ENCODE assay signal across 8 cellular contexts in the genomic region with DNA sequence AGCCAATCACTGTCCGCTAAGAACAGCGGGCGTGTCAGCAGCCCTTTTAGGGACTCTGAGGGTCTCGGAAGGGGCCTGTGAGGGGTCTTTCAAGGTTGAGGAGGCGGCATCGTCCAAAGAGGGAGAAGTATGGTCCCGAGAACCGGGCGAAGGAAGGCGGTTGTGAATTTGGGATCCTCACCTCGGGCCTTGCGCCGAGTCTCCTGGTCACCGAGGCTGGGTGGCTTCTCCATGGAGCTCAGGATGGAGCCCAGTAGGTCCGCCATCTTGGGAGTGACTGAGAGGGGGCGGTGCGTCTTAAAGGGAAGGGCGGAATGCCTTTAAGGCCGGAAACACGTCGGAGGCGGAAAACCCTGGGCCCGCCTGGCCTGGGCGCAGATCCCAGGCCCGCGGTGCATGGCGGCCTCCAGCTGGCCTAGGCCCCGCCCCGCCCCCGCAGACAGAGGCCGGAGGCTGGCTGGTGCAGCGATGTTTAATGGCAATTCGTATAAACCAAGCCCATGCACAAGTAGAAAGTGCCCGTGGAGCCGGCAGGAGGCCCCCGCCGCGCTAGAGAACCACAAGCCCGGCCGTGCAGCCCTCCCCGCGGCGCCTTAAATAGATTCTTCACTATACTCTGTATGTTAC. TPM values are rescaled to one million over a fixed set of nuclear protein-coding genes. Genes with fewer than 3 reads are reported as not detected.
DNase-seq lines count a peak whose midpoint lies in the region; ATAC-seq and TF ChIP-seq lines count a peak whose summit lies in the region.

A gene with protein sequence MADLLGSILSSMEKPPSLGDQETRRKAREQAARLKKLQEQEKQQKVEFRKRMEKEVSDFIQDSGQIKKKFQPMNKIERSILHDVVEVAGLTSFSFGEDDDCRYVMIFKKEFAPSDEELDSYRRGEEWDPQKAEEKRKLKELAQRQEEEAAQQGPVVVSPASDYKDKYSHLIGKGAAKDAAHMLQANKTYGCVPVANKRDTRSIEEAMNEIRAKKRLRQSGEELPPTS (minus strand): TSS at position 279 of the 627 bp plus-strand sequence. CDS start 13 bp downstream, at position 266.

- ATAC-seq in HG02623 (IDR thresholded peaks at IDR 0.05; ENCODE audit: unreplicated experiment) = peak; percentile 50

- H3K27ac Mint-ChIP-seq in activated naive CD8-positive, alpha-beta T cell = peak within 1 kb of the TSS; percentile 93
- no peak within 1 kb of the TSS for H3K27ac Mint-ChIP-seq in glutamatergic neuron (ENCODE audit: unreplicated experiment)

- H3K4me3 ChIP-seq in ovary = peak within 1 kb of the TSS; percentile 81
- peak within 1 kb of the TSS; percentile 66 for H3K4me3 ChIP-seq in thymus (ENCODE audit: low read length)

- no peak within 1 kb of the TSS for H3K4me3 Mint-ChIP-seq in activated naive CD8-positive, alpha-beta T cell
- no peak within 1 kb of the TSS for H3K4me3 Mint-ChIP-seq in glutamatergic neuron (ENCODE audit: unreplicated experiment)

- H3K27me3 ChIP-seq in ovary (no peaks in the 10 kb centered on the region), thymus (ENCODE audit: control insufficient read depth, insufficient read depth) (no peaks in the 10 kb centered on the region)

- intact Hi-C loops in ovary (cut with DNase I) = no loop called here

- no peaks in the 10 kb centered on the region for H3K36me3 ChIP-seq in ovary
- H3K36me3 ChIP-seq in thymus (ENCODE audit: control insufficient read depth, insufficient read depth) = peaks cover 16% of the 10 kb centered on the region

- TF ChIP-seq CTCF in glutamatergic neuron (IDR thresholded peaks at IDR 0.05; ENCODE audit: partially characterized antibody, unreplicated experiment) (no peak), ovary (IDR thresholded peaks at IDR 0.05) (peak in 1 of 3 donors; percentile 14)

- H3K27ac ChIP-seq in ovary (peak within 1 kb of the TSS; percentile 67 to 99), thymus (ENCODE audit: low read depth) (peak within 1 kb of the TSS; percentile 87)

- 0 to 2% (median 1%) methylated on average over 39 to 43 of the region's 43 CpGs for WGBS in ovary, 3 donors
- under 1% methylated on average over 43 of the region's 43 CpGs for WGBS in thymus

- DNase-seq in NCI-H1092 treated with DMSO at 0.1 percent for 48 hours (lab: John Stamatoyannopoulos, UW) (peak; percentile 94), SKM-1 treated with dmso at 0.1 percent for 144 hours (lab: John Stamatoyannopoulos, UW; ENCODE audit: unreplicated experiment) (peak; percentile 58), glutamatergic neuron (peak; percentile 94), ovary (peak; percentile 92 to 98 (median 95))

- peaks cover 40% of the 10 kb centered on the region for H3K4me1 Mint-ChIP-seq in activated naive CD8-positive, alpha-beta T cell (ENCODE audit: low read depth)
- H3K4me1 Mint-ChIP-seq in glutamatergic neuron (ENCODE audit: low read depth, unreplicated experiment) = peaks cover 20% of the 10 kb centered on the region

- H3K4me1 ChIP-seq in ovary (ENCODE audit: insufficient read depth) (peaks cover 8% of the 10 kb centered on the region), thymus (ENCODE audit: control insufficient read depth, insufficient read depth, low read length) (peaks cover 11% of the 10 kb centered on the region)

- H3K36me3 Mint-ChIP-seq in activated naive CD8-positive, alpha-beta T cell = peaks cover 18% of the 10 kb centered on the region
- H3K36me3 Mint-ChIP-seq in glutamatergic neuron (ENCODE audit: unreplicated experiment) = no peaks in the 10 kb centered on the region

- H3K27me3 Mint-ChIP-seq in activated naive CD8-positive, alpha-beta T cell = no peaks in the 10 kb centered on the region
- peaks cover 21% of the 10 kb centered on the region for H3K27me3 Mint-ChIP-seq in glutamatergic neuron (ENCODE audit: unreplicated experiment)

- no peak for TF ChIP-seq EP300 in ovary (IDR thresholded peaks at IDR 0.05)

- TF ChIP-seq POLR2A in GM10847 (IDR thresholded peaks at IDR 0.05; ENCODE audit: extremely low read depth, insufficient read length) (peak; percentile 66), ovary (IDR thresholded peaks at IDR 0.05) (peak; percentile 88)

- H3K9me3 Mint-ChIP-seq in activated naive CD8-positive, alpha-beta T cell (ENCODE audit: low read depth) = no peaks in the 10 kb centered on the region
- peaks cover 5% of the 10 kb centered on the region for H3K9me3 Mint-ChIP-seq in glutamatergic neuron (ENCODE audit: unreplicated experiment)

- H3K9me3 ChIP-seq in ovary (no peaks in the 10 kb centered on the region), thymus (ENCODE audit: control insufficient read depth) (no peaks in the 10 kb centered on the region)

RNA-seq across cellular contexts. Expression of the gene that starts here (rescaled TPM):
- total RNA-seq in glutamatergic neuron (ENCODE audit: unreplicated experiment) = 69.6 TPM
- total RNA-seq in ovary = 10 to 100 TPM; 30.4 to 55.2 (median 38.6) TPM
- polyA plus RNA-seq in ovary = 10 to 100 TPM; 31.7 to 60.6 TPM
- polyA plus RNA-seq in thymus = 98.8 TPM

Comparison
In these comparisons a context has a peak if more than half of its experiments do, and no peak if none do; other contexts are left out.
1. Peak in every context shown above with its lines: DNase-seq, ATAC-seq, H3K4me3 ChIP-seq and H3K27ac ChIP-seq.